In the genomic region with DNA sequence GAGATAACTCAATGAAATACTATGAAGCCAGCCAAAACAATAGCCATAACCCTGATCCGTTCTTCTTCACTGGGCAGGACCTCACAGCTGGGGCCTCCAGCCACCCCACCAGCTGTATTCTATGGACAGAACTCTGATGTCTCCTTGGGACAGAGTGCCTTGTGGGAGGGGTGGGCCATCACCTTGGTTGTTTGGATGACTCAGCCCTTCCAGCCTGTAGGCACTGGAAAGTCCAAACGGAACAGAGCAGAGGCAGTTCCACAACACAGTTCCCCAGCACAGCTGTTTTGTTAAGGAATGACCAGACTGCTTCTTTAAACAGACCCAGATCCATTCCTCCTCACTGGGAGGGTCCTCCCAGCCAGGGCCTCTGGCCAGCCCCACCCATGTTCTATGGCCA, we compare ENCODE assay signal across 1 cellular context.
TF ChIP-seq lines count a peak whose summit lies in the region.

No MANE protein-coding gene starts in this region.

TF ChIP-seq in GM23338, 12 proteins besides CTCF, POLR2A, EP300 and RAD21:
- TF ChIP-seq, protein P1, sequence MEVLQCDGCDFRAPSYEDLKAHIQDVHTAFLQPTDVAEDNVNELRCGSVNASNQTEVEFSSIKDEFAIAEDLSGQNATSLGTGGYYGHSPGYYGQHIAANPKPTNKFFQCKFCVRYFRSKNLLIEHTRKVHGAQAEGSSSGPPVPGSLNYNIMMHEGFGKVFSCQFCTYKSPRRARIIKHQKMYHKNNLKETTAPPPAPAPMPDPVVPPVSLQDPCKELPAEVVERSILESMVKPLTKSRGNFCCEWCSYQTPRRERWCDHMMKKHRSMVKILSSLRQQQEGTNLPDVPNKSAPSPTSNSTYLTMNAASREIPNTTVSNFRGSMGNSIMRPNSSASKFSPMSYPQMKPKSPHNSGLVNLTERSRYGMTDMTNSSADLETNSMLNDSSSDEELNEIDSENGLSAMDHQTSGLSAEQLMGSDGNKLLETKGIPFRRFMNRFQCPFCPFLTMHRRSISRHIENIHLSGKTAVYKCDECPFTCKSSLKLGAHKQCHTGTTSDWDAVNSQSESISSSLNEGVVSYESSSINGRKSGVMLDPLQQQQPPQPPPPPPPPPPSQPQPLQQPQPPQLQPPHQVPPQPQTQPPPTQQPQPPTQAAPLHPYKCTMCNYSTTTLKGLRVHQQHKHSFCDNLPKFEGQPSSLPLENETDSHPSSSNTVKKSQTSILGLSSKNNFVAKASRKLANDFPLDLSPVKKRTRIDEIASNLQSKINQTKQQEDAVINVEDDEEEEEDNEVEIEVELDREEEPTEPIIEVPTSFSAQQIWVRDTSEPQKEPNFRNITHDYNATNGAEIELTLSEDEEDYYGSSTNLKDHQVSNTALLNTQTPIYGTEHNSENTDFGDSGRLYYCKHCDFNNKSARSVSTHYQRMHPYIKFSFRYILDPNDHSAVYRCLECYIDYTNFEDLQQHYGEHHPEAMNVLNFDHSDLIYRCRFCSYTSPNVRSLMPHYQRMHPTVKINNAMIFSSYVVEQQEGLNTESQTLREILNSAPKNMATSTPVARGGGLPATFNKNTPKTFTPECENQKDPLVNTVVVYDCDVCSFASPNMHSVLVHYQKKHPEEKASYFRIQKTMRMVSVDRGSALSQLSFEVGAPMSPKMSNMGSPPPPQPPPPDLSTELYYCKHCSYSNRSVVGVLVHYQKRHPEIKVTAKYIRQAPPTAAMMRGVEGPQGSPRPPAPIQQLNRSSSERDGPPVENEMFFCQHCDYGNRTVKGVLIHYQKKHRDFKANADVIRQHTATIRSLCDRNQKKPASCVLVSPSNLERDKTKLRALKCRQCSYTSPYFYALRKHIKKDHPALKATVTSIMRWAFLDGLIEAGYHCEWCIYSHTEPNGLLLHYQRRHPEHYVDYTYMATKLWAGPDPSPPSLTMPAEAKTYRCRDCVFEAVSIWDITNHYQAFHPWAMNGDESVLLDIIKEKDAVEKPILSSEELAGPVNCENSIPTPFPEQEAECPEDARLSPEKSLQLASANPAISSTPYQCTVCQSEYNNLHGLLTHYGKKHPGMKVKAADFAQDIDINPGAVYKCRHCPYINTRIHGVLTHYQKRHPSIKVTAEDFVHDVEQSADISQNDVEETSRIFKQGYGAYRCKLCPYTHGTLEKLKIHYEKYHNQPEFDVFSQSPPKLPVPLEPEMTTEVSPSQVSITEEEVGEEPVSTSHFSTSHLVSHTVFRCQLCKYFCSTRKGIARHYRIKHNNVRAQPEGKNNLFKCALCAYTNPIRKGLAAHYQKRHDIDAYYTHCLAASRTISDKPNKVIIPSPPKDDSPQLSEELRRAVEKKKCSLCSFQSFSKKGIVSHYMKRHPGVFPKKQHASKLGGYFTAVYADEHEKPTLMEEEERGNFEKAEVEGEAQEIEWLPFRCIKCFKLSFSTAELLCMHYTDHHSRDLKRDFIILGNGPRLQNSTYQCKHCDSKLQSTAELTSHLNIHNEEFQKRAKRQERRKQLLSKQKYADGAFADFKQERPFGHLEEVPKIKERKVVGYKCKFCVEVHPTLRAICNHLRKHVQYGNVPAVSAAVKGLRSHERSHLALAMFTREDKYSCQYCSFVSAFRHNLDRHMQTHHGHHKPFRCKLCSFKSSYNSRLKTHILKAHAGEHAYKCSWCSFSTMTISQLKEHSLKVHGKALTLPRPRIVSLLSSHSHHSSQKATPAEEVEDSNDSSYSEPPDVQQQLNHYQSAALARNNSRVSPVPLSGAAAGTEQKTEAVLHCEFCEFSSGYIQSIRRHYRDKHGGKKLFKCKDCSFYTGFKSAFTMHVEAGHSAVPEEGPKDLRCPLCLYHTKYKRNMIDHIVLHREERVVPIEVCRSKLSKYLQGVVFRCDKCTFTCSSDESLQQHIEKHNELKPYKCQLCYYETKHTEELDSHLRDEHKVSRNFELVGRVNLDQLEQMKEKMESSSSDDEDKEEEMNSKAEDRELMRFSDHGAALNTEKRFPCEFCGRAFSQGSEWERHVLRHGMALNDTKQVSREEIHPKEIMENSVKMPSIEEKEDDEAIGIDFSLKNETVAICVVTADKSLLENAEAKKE (CRISPR knock-in tag; IDR thresholded peaks at IDR 0.05), result no peak
- no peak for TF ChIP-seq NANOG (IDR thresholded peaks at IDR 0.05; ENCODE audit: borderline replicate concordance)
- TF ChIP-seq JUNB (IDR thresholded peaks at IDR 0.05; ENCODE audit: unreplicated experiment), result no peak
- TF ChIP-seq ZNF331 (CRISPR knock-in tag; IDR thresholded peaks at IDR 0.05; ENCODE audit: low read depth), result no peak
- TF ChIP-seq ZNF114 (CRISPR knock-in tag; IDR thresholded peaks at IDR 0.05), result no peak
- no peak for TF ChIP-seq STAT1 (IDR thresholded peaks at IDR 0.05; ENCODE audit: unreplicated experiment)
- TF ChIP-seq, protein P2, sequence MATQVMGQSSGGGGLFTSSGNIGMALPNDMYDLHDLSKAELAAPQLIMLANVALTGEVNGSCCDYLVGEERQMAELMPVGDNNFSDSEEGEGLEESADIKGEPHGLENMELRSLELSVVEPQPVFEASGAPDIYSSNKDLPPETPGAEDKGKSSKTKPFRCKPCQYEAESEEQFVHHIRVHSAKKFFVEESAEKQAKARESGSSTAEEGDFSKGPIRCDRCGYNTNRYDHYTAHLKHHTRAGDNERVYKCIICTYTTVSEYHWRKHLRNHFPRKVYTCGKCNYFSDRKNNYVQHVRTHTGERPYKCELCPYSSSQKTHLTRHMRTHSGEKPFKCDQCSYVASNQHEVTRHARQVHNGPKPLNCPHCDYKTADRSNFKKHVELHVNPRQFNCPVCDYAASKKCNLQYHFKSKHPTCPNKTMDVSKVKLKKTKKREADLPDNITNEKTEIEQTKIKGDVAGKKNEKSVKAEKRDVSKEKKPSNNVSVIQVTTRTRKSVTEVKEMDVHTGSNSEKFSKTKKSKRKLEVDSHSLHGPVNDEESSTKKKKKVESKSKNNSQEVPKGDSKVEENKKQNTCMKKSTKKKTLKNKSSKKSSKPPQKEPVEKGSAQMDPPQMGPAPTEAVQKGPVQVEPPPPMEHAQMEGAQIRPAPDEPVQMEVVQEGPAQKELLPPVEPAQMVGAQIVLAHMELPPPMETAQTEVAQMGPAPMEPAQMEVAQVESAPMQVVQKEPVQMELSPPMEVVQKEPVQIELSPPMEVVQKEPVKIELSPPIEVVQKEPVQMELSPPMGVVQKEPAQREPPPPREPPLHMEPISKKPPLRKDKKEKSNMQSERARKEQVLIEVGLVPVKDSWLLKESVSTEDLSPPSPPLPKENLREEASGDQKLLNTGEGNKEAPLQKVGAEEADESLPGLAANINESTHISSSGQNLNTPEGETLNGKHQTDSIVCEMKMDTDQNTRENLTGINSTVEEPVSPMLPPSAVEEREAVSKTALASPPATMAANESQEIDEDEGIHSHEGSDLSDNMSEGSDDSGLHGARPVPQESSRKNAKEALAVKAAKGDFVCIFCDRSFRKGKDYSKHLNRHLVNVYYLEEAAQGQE (IDR thresholded peaks at IDR 0.05; ENCODE audit: unreplicated experiment), result no peak
- TF ChIP-seq EZH2 (IDR thresholded peaks at IDR 0.05; ENCODE audit: low read depth, unreplicated experiment), result no peak
- TF ChIP-seq, protein P3, sequence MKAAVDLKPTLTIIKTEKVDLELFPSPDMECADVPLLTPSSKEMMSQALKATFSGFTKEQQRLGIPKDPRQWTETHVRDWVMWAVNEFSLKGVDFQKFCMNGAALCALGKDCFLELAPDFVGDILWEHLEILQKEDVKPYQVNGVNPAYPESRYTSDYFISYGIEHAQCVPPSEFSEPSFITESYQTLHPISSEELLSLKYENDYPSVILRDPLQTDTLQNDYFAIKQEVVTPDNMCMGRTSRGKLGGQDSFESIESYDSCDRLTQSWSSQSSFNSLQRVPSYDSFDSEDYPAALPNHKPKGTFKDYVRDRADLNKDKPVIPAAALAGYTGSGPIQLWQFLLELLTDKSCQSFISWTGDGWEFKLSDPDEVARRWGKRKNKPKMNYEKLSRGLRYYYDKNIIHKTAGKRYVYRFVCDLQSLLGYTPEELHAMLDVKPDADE (IDR thresholded peaks at IDR 0.05), result no peak
- no peak for TF ChIP-seq POLR2AphosphoS5 (IDR thresholded peaks at IDR 0.05; ENCODE audit: low read depth)
- no peak for TF ChIP-seq EZH2phosphoT487 (IDR thresholded peaks at IDR 0.05; ENCODE audit: unreplicated experiment)
- no peak for TF ChIP-seq CREB1 (CRISPR knock-in tag; IDR thresholded peaks at IDR 0.05; ENCODE audit: low read depth)
